1 cellular context compared by ENCODE assay signal in the genomic region with DNA sequence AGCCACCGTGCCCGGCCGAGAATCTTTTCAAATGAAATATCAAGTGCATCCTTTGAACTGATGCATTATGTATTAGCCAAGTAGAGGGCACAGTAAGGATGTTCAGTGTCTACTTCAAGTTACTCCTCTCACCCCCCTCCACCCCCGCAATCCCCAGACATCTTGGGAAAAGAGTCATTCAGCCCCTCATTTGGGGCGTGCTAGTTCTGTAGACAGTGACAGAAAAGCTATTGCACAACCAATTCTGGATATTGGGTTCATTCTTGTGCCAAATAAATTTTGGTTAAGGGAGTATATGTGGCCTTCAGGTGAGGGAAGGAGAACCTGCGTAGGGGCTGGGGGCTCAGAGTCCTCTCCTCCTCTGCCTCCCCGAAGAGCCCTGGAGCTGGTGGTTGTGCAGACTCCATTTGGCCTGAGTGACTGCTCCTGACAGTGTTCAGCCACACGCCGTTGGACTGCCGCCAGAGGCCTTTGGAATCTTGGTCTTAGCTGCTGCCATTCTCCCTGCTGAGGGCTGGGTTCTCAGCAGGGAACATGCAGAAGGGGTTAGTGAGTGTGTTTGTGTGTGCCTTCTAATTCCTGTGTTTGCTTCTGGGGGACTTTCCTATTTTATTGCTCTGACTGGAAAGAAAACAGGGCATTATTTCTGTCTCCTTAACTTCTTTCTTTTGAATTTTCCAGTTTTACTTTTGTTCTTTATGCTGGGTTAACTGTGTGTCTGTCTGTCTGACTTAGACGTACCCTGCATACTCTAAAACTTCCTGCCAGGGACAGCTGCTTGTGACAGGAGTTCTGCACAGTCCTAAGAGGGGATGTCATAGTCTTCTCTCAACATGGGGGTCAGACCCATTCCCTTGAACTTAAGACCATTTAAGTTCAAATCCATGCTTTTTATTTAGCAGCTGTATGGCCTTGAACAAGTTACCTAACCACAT.
TF ChIP-seq lines count a peak whose summit lies in the region.

No MANE protein-coding gene starts in this region.

TF ChIP-seq in HEK293, 187 proteins besides CTCF, POLR2A, EP300 and RAD21 (continued from another document and continues in another):
- TF ChIP-seq, protein P1, sequence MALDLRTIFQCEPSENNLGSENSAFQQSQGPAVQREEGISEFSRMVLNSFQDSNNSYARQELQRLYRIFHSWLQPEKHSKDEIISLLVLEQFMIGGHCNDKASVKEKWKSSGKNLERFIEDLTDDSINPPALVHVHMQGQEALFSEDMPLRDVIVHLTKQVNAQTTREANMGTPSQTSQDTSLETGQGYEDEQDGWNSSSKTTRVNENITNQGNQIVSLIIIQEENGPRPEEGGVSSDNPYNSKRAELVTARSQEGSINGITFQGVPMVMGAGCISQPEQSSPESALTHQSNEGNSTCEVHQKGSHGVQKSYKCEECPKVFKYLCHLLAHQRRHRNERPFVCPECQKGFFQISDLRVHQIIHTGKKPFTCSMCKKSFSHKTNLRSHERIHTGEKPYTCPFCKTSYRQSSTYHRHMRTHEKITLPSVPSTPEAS (tag by site-specific recombination; IDR thresholded peaks at IDR 0.05) = no peak
- TF ChIP-seq ZNF658 (tag by site-specific recombination; IDR thresholded peaks at IDR 0.05) (no peak), MZF1 (tag by site-specific recombination; IDR thresholded peaks at IDR 0.05; ENCODE audit: borderline replicate concordance) (peak; percentile 47; the same call in 1 of the 2 replicates), ZNF747 (tag by site-specific recombination; IDR thresholded peaks at IDR 0.05) (no peak), GLIS1 (tag by site-specific recombination; IDR thresholded peaks at IDR 0.05) (peak; percentile 71), ZNF24 (tag by site-specific recombination; IDR thresholded peaks at IDR 0.05) (no peak), ZNF629 (tag by site-specific recombination; IDR thresholded peaks at IDR 0.05) (no peak), ZNF155 (tag by site-specific recombination; IDR thresholded peaks at IDR 0.05) (no peak), ZNF521 (tag by site-specific recombination; IDR thresholded peaks at IDR 0.05) (no peak), ZNF514 (tag by site-specific recombination; IDR thresholded peaks at IDR 0.05) (no peak), ZNF677 (tag by site-specific recombination; IDR thresholded peaks at IDR 0.05) (no peak), IKZF3 (tag by site-specific recombination; IDR thresholded peaks at IDR 0.05) (peak; percentile 62; the same call in 1 of the 2 replicates), ZNF23 (tag by site-specific recombination; IDR thresholded peaks at IDR 0.05; ENCODE audit: borderline replicate concordance) (no peak), BCL11A (tag by site-specific recombination; IDR thresholded peaks at IDR 0.05; ENCODE audit: low read depth) (no peak), OSR2 (tag by site-specific recombination; IDR thresholded peaks at IDR 0.05) (peak; percentile 92), KLF1 (tag by site-specific recombination; IDR thresholded peaks at IDR 0.05) (no peak), SALL2 (tag by site-specific recombination; IDR thresholded peaks at IDR 0.05; ENCODE audit: borderline replicate concordance) (no peak), ZFP3 (tag by site-specific recombination; IDR thresholded peaks at IDR 0.05; ENCODE audit: low read depth) (no peak), ZNF202 (tag by site-specific recombination; IDR thresholded peaks at IDR 0.05; ENCODE audit: borderline replicate concordance) (no peak), ZBTB20 (tag by site-specific recombination; IDR thresholded peaks at IDR 0.05) (peak; percentile 62; the same call in 1 of the 2 replicates), MEIS1 (CRISPR knock-in tag; IDR thresholded peaks at IDR 0.05; ENCODE audit: borderline replicate concordance) (no peak)
- TF ChIP-seq, protein P2, sequence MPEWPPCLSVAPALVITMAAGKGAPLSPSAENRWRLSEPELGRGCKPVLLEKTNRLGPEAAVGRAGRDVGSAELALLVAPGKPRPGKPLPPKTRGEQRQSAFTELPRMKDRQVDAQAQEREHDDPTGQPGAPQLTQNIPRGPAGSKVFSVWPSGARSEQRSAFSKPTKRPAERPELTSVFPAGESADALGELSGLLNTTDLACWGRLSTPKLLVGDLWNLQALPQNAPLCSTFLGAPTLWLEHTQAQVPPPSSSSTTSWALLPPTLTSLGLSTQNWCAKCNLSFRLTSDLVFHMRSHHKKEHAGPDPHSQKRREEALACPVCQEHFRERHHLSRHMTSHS (tag by site-specific recombination; IDR thresholded peaks at IDR 0.05) = no peak
- TF ChIP-seq, protein P3, sequence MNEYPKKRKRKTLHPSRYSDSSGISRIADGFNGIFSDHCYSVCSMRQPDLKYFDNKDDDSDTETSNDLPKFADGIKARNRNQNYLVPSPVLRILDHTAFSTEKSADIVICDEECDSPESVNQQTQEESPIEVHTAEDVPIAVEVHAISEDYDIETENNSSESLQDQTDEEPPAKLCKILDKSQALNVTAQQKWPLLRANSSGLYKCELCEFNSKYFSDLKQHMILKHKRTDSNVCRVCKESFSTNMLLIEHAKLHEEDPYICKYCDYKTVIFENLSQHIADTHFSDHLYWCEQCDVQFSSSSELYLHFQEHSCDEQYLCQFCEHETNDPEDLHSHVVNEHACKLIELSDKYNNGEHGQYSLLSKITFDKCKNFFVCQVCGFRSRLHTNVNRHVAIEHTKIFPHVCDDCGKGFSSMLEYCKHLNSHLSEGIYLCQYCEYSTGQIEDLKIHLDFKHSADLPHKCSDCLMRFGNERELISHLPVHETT (tag by site-specific recombination; IDR thresholded peaks at IDR 0.05) = no peak
- TF ChIP-seq, protein P4, sequence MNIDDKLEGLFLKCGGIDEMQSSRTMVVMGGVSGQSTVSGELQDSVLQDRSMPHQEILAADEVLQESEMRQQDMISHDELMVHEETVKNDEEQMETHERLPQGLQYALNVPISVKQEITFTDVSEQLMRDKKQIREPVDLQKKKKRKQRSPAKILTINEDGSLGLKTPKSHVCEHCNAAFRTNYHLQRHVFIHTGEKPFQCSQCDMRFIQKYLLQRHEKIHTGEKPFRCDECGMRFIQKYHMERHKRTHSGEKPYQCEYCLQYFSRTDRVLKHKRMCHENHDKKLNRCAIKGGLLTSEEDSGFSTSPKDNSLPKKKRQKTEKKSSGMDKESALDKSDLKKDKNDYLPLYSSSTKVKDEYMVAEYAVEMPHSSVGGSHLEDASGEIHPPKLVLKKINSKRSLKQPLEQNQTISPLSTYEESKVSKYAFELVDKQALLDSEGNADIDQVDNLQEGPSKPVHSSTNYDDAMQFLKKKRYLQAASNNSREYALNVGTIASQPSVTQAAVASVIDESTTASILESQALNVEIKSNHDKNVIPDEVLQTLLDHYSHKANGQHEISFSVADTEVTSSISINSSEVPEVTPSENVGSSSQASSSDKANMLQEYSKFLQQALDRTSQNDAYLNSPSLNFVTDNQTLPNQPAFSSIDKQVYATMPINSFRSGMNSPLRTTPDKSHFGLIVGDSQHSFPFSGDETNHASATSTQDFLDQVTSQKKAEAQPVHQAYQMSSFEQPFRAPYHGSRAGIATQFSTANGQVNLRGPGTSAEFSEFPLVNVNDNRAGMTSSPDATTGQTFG (tag by site-specific recombination; IDR thresholded peaks at IDR 0.05; ENCODE audit: borderline replicate concordance) = no peak
- TF ChIP-seq, protein P5, sequence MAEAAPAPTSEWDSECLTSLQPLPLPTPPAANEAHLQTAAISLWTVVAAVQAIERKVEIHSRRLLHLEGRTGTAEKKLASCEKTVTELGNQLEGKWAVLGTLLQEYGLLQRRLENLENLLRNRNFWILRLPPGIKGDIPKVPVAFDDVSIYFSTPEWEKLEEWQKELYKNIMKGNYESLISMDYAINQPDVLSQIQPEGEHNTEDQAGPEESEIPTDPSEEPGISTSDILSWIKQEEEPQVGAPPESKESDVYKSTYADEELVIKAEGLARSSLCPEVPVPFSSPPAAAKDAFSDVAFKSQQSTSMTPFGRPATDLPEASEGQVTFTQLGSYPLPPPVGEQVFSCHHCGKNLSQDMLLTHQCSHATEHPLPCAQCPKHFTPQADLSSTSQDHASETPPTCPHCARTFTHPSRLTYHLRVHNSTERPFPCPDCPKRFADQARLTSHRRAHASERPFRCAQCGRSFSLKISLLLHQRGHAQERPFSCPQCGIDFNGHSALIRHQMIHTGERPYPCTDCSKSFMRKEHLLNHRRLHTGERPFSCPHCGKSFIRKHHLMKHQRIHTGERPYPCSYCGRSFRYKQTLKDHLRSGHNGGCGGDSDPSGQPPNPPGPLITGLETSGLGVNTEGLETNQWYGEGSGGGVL (tag by site-specific recombination; IDR thresholded peaks at IDR 0.05) = peak; percentile 43; the same call in 1 of the 2 replicates
- TF ChIP-seq, protein P6, sequence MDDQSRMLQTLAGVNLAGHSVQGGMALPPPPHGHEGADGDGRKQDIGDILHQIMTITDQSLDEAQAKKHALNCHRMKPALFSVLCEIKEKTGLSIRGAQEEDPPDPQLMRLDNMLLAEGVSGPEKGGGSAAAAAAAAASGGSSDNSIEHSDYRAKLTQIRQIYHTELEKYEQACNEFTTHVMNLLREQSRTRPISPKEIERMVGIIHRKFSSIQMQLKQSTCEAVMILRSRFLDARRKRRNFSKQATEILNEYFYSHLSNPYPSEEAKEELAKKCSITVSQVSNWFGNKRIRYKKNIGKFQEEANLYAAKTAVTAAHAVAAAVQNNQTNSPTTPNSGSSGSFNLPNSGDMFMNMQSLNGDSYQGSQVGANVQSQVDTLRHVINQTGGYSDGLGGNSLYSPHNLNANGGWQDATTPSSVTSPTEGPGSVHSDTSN (CRISPR knock-in tag; IDR thresholded peaks at IDR 0.05) = no peak
- TF ChIP-seq, protein P7, sequence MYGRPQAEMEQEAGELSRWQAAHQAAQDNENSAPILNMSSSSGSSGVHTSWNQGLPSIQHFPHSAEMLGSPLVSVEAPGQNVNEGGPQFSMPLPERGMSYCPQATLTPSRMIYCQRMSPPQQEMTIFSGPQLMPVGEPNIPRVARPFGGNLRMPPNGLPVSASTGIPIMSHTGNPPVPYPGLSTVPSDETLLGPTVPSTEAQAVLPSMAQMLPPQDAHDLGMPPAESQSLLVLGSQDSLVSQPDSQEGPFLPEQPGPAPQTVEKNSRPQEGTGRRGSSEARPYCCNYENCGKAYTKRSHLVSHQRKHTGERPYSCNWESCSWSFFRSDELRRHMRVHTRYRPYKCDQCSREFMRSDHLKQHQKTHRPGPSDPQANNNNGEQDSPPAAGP (tag by site-specific recombination; IDR thresholded peaks at IDR 0.05) = no peak
- TF ChIP-seq, protein P8, sequence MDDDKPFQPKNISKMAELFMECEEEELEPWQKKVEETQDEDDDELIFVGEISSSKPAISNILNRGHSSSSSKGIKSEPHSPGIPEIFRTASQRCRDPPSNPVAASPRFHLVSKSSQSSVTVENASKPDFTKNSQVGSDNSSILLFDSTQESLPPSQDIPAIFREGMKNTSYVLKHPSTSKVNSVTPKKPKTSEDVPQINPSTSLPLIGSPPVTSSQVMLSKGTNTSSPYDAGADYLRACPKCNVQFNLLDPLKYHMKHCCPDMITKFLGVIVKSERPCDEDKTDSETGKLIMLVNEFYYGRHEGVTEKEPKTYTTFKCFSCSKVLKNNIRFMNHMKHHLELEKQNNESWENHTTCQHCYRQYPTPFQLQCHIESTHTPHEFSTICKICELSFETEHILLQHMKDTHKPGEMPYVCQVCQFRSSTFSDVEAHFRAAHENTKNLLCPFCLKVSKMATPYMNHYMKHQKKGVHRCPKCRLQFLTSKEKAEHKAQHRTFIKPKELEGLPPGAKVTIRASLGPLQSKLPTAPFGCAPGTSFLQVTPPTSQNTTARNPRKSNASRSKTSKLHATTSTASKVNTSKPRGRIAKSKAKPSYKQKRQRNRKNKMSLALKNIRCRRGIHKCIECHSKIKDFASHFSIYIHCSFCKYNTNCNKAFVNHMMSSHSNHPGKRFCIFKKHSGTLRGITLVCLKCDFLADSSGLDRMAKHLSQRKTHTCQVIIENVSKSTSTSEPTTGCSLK (tag by site-specific recombination; IDR thresholded peaks at IDR 0.05) = no peak
- TF ChIP-seq, protein P9, sequence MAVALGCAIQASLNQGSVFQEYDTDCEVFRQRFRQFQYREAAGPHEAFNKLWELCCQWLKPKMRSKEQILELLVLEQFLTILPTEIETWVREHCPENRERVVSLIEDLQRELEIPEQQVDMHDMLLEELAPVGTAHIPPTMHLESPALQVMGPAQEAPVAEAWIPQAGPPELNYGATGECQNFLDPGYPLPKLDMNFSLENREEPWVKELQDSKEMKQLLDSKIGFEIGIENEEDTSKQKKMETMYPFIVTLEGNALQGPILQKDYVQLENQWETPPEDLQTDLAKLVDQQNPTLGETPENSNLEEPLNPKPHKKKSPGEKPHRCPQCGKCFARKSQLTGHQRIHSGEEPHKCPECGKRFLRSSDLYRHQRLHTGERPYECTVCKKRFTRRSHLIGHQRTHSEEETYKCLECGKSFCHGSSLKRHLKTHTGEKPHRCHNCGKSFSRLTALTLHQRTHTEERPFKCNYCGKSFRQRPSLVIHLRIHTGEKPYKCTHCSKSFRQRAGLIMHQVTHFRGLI (tag by site-specific recombination; IDR thresholded peaks at IDR 0.05) = no peak
- TF ChIP-seq, protein P10, sequence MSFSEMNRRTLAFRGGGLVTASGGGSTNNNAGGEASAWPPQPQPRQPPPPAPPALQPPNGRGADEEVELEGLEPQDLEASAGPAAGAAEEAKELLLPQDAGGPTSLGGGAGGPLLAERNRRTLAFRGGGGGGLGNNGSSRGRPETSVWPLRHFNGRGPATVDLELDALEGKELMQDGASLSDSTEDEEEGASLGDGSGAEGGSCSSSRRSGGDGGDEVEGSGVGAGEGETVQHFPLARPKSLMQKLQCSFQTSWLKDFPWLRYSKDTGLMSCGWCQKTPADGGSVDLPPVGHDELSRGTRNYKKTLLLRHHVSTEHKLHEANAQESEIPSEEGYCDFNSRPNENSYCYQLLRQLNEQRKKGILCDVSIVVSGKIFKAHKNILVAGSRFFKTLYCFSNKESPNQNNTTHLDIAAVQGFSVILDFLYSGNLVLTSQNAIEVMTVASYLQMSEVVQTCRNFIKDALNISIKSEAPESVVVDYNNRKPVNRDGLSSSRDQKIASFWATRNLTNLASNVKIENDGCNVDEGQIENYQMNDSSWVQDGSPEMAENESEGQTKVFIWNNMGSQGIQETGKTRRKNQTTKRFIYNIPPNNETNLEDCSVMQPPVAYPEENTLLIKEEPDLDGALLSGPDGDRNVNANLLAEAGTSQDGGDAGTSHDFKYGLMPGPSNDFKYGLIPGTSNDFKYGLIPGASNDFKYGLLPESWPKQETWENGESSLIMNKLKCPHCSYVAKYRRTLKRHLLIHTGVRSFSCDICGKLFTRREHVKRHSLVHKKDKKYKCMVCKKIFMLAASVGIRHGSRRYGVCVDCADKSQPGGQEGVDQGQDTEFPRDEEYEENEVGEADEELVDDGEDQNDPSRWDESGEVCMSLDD (tag by site-specific recombination; IDR thresholded peaks at IDR 0.05) = no peak
- TF ChIP-seq, protein P11, sequence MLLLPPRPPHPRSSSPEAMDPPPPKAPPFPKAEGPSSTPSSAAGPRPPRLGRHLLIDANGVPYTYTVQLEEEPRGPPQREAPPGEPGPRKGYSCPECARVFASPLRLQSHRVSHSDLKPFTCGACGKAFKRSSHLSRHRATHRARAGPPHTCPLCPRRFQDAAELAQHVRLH (tag by site-specific recombination; IDR thresholded peaks at IDR 0.05) = no peak
- TF ChIP-seq, protein P12, sequence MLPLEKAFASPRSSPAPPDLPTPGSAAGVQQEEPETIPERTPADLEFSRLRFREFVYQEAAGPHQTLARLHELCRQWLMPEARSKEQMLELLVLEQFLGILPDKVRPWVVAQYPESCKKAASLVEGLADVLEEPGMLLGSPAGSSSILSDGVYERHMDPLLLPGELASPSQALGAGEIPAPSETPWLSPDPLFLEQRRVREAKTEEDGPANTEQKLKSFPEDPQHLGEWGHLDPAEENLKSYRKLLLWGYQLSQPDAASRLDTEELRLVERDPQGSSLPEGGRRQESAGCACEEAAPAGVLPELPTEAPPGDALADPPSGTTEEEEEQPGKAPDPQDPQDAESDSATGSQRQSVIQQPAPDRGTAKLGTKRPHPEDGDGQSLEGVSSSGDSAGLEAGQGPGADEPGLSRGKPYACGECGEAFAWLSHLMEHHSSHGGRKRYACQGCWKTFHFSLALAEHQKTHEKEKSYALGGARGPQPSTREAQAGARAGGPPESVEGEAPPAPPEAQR (tag by site-specific recombination; IDR thresholded peaks at IDR 0.05) = no peak
